ENCODE assay signal across 11 cellular contexts in the genomic region with DNA sequence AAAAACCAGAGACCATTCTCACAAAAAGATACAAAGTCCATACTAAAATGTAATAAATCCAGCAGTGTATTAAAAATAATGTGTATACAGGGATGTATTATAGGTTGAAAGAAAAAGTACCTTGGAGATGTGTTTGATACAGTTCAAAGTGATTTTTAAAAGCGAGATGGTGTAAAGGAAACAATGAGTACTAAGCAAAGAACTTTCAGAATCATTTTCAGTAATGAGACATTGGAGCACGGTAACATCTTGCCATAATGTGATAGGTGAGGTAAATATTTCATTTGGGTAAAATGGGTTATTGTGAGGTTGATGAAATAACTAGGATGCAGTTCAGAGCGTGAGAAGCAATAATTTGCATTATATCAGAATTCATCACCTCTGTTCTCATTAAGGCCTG. TPM values are rescaled to one million over a fixed set of nuclear protein-coding genes. Genes with fewer than 3 reads are reported as not detected.
A peak's percentile ranks its signal among the peaks of the same experiment; 100 is the strongest.
DNase-seq lines count a peak whose midpoint lies in the region; ATAC-seq and TF ChIP-seq lines count a peak whose summit lies in the region.
"Had no signal": no experiment of that assay in that cellular context is flagged by ENCODE, and none has a peak within 500 bp of the region (broad histone marks: within the 10 kb centered on the region; RNA-seq: fewer than 3 reads in every experiment).

No MANE protein-coding gene starts in this region.

- no peaks in the 10 kb centered on the region for H3K36me3 ChIP-seq in aorta (ENCODE audit: control insufficient read depth in 1 of 2, insufficient read depth in 2 of 2, low read length in 1 of 2)
- H3K36me3 ChIP-seq: ovary had no signal

- CTCF ChIA-PET in activated CD8-positive, alpha-beta T cell treated with anti-CD3 and anti-CD28 coated beads for 36 hours (lab: Charles Lee): no interaction called here

- no peaks in the 10 kb centered on the region for H3K9me3 Mint-ChIP-seq in activated CD8-positive, alpha-beta T cell treated with anti-CD3 and anti-CD28 coated beads for 36 hours

- H3K4me3 ChIP-seq in aorta (ENCODE audit: low read length in 2 of 2): no peak overlapping the region
- H3K4me3 ChIP-seq: lower lobe of right lung, ovary had no signal

- H3K27me3 Mint-ChIP-seq in activated CD8-positive, alpha-beta T cell treated with anti-CD3 and anti-CD28 coated beads for 36 hours: no peaks in the 10 kb centered on the region

- H3K4me1 ChIP-seq in aorta (ENCODE audit: control insufficient read depth in 1 of 2, insufficient read depth in 2 of 2, low read length in 2 of 2): no peaks in the 10 kb centered on the region
- H3K4me1 ChIP-seq: lower lobe of right lung had no signal

- H3K36me3 Mint-ChIP-seq in activated CD8-positive, alpha-beta T cell treated with anti-CD3 and anti-CD28 coated beads for 36 hours (ENCODE audit: low read depth): peaks cover 23% of the 10 kb centered on the region

- intact Hi-C loops in activated CD8-positive, alpha-beta T cell treated with anti-CD3 and anti-CD28 coated beads for 36 hours (cut with micrococcal nuclease): loop anchor here (5.0 kb wide), 2 partner anchors 72 to 162 kb away; no protein-coding TSS in a partner anchor
- intact Hi-C loops in aorta (cut with DNase I): loop anchor here (10.0 kb wide), 1 partner anchor 164 kb away; no protein-coding TSS in a partner anchor

- H3K27ac Mint-ChIP-seq in activated CD8-positive, alpha-beta T cell treated with anti-CD3 and anti-CD28 coated beads for 36 hours: peak overlapping the region; percentile 85

- WGBS in aorta, 2 donors: 83 to 89% methylated on average over 3 of the region's 3 CpGs

- peaks cover 20% of the 10 kb centered on the region for H3K4me1 Mint-ChIP-seq in activated CD8-positive, alpha-beta T cell treated with anti-CD3 and anti-CD28 coated beads for 36 hours (ENCODE audit: low read depth)

- no peaks in the 10 kb centered on the region for H3K9me3 ChIP-seq in aorta (ENCODE audit: control insufficient read depth, low read length)
- H3K9me3 ChIP-seq: lower lobe of right lung, ovary had no signal

- H3K27me3 ChIP-seq in aorta (ENCODE audit: control insufficient read depth in 1 of 2, insufficient read depth in 2 of 2, low read length in 1 of 2): no peaks in the 10 kb centered on the region
- H3K27me3 ChIP-seq: ovary had no signal

- H3K27ac ChIP-seq in 22Rv1 (peak overlapping the region; percentile 25), aorta (ENCODE audit: low read depth in 1 of 2, low read length in 2 of 2) (no peak overlapping the region)
- H3K27ac ChIP-seq: lower lobe of right lung, ovary had no signal

- H3K4me3 Mint-ChIP-seq in activated CD8-positive, alpha-beta T cell treated with anti-CD3 and anti-CD28 coated beads for 36 hours: peak overlapping the region; percentile 3

- no peak for TF ChIP-seq CTCF in 22Rv1 (IDR thresholded peaks at IDR 0.05)
- TF ChIP-seq CTCF in activated CD8-positive, alpha-beta T cell treated with anti-CD3 and anti-CD28 coated beads for 36 hours (IDR thresholded peaks at IDR 0.05): no peak

- ATAC-seq in GM18498 (IDR thresholded peaks at IDR 0.05; ENCODE audit: unreplicated experiment) (peak; percentile 47), HG02642 (IDR thresholded peaks at IDR 0.05; ENCODE audit: poor library complexity, unreplicated experiment) (peak; percentile 45), aorta (ENCODE audit: low FRiP score) (no peak)
- peak; percentile 67 for ATAC-seq in activated CD8-positive, alpha-beta T cell treated with anti-CD3 and anti-CD28 coated beads for 36 hours
- ATAC-seq: lower lobe of right lung had no signal

- no peak for DNase-seq in activated CD8-positive, alpha-beta T cell treated with anti-CD3 and anti-CD28 coated beads for 36 hours
- DNase-seq in aorta: no peak
- DNase-seq in NCI-H2029 (lab: John Stamatoyannopoulos, UW): no peak
- no peak for DNase-seq in central memory CD4-positive, alpha-beta T cell
- no peak for DNase-seq in HPDE6-E6E7 (ENCODE audit: extremely low spot score)
- DNase-seq: head of caudate nucleus, lower lobe of right lung, ovary had no signal

- POLR2A ChIA-PET in activated CD8-positive, alpha-beta T cell treated with anti-CD3 and anti-CD28 coated beads for 36 hours (lab: Charles Lee): interaction anchor here (1.3 kb wide), 1 partner anchor 26 kb away, joined by 7 read pairs; the partner anchor contains the start of gene EIF2S3

RNA-seq across cellular contexts. Expression of gene EIF2S3, which starts 25.9 kb away (rescaled TPM):
- 100 to 1,000 TPM; 350 to 366 TPM for total RNA-seq in activated CD8-positive, alpha-beta T cell treated with anti-CD3 and anti-CD28 coated beads for 36 hours
- total RNA-seq in aorta: 100 to 1,000 TPM; 138 to 173 TPM
- polyA plus RNA-seq in aorta: 100 to 1,000 TPM in 1 of 2 donors, 10 to 100 TPM in 1; 78.3 to 111 TPM

RNA-seq across cellular contexts. Expression of gene KLHL15, which starts 53.7 kb away (rescaled TPM):
- total RNA-seq in activated CD8-positive, alpha-beta T cell treated with anti-CD3 and anti-CD28 coated beads for 36 hours: 10 to 100 TPM; 13.1 to 14.0 TPM
- 1 to 10 TPM; 6.0 to 9.0 TPM for total RNA-seq in aorta
- polyA plus RNA-seq in aorta: 1 to 10 TPM; 1.1 to 1.8 TPM
